ENCODE assay signal across 8 cellular contexts in the genomic region with DNA sequence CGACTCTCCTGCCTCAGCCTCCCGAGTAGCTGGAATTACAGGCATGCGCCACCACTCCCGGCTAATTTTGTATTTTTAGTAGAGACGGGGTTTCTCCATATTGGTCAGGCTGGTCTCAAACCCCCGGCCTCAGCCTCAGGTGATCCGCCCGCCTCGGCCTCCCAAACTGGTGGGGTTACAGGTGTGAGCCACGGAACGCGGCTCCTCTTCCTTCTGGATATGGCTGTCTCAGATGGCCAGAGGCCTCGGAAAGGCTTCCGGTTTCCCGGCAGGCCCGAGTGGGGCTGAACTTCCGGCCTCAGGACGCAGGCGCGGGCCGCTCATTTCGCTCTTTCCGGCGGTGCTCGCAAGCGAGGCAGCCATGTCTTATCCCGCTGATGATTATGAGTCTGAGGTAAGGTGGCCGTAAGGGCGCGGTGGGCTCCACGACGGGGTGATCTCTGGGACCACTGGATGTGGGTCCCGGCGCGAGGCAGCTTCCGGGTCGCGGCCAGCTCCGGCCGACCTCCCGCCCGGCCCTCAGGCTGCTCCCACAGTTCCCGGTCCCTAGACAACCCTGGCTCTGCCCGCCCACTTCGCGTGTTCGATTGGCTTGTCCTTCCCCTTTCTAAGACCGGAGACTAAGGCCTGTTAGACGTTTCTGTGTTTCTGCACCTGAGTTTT. TPM values are rescaled to one million over a fixed set of nuclear protein-coding genes. Genes with fewer than 3 reads are reported as not detected.
DNase-seq lines count a peak whose midpoint lies in the region; ATAC-seq and TF ChIP-seq lines count a peak whose summit lies in the region.

TSS of gene EIF3L (plus strand) at position 331 of the 663 bp plus-strand sequence. CDS start at position 362, 31 bp downstream.

- peaks cover 22% of the 10 kb centered on the region for H4K20me1 ChIP-seq in DND-41 (ENCODE audit: insufficient read depth, low read length)
- H4K20me1 ChIP-seq in GM23338 (replicated peaks; ENCODE audit: insufficient read depth) = peaks cover 37% of the 10 kb centered on the region
- H4K20me1 ChIP-seq in neural progenitor cell (ENCODE audit: low read depth) = peaks cover 34% of the 10 kb centered on the region

- TF ChIP-seq CTCF in DND-41 (IDR thresholded peaks at IDR 0.05; ENCODE audit: borderline replicate concordance, extremely low read depth, low read length, poor library complexity, severe bottlenecking) (no peak), GM23338 (conservative IDR thresholded peaks at IDR 0.05; ENCODE audit: low read depth in 2 of 2) (no peak), foreskin keratinocyte (conservative IDR thresholded peaks at IDR 0.05) (no peak), neural progenitor cell (IDR thresholded peaks at IDR 0.05) (no peak)

- H3K27ac Mint-ChIP-seq in GM23338 (peak within 1 kb of the TSS; percentile 99), neural progenitor cell (peak within 1 kb of the TSS; percentile 90)

- H3K27ac ChIP-seq in DND-41 (ENCODE audit: low read length) = peak within 1 kb of the TSS; percentile 87
- H3K27ac ChIP-seq in GM23338 (ENCODE audit: low read depth) = peak within 1 kb of the TSS; percentile 99
- H3K27ac ChIP-seq in SJSA1 = peak within 1 kb of the TSS; percentile 67
- peak within 1 kb of the TSS; percentile 85 for H3K27ac ChIP-seq in foreskin keratinocyte
- peak within 1 kb of the TSS; percentile 46 for H3K27ac ChIP-seq in neural progenitor cell
- H3K27ac ChIP-seq in stomach smooth muscle (ENCODE audit: low read length) = peak within 1 kb of the TSS; percentile 82

- H3K9me3 Mint-ChIP-seq in GM23338 (peaks cover 15% of the 10 kb centered on the region), neural progenitor cell (peaks cover 10% of the 10 kb centered on the region)

- H3K4me2 ChIP-seq in DND-41 (ENCODE audit: insufficient read depth, low read length) (peak within 1 kb of the TSS; percentile 99), GM23338 (peak within 1 kb of the TSS; percentile 95), neural progenitor cell (peak within 1 kb of the TSS; percentile 81)

- H3K79me2 ChIP-seq in DND-41 (ENCODE audit: insufficient read depth, low read length) = peaks cover 68% of the 10 kb centered on the region
- H3K79me2 ChIP-seq in GM23338 (replicated peaks; ENCODE audit: insufficient read depth) = peaks cover 67% of the 10 kb centered on the region
- peaks cover 65% of the 10 kb centered on the region for H3K79me2 ChIP-seq in neural progenitor cell (ENCODE audit: low read depth)

- peaks cover 55% of the 10 kb centered on the region for H3K36me3 Mint-ChIP-seq in GM23338 (ENCODE audit: low read depth)
- H3K36me3 Mint-ChIP-seq in neural progenitor cell = peaks cover 26% of the 10 kb centered on the region

- H3K36me3 ChIP-seq in DND-41 (ENCODE audit: insufficient read depth, low read length) = peaks cover 43% of the 10 kb centered on the region
- peaks cover 38% of the 10 kb centered on the region for H3K36me3 ChIP-seq in GM23338 (ENCODE audit: insufficient read depth)
- H3K36me3 ChIP-seq in SJSA1 = peaks cover 50% of the 10 kb centered on the region
- H3K36me3 ChIP-seq in neural progenitor cell = peaks cover 16% of the 10 kb centered on the region
- peaks cover 17 to 18% of the 10 kb centered on the region in 2 donors for H3K36me3 ChIP-seq in stomach smooth muscle (ENCODE audit: control insufficient read depth in 2 of 2, insufficient read depth in 2 of 2, low read length in 2 of 2)

- DNase-seq in DND-41 (peak; percentile 92), GM23338 (ENCODE audit: low spot score) (peak; percentile 95), M059J (ENCODE audit: low read depth) (peak; percentile 81), SJSA1 (ENCODE audit: low read depth in 1 of 2, low spot score in 2 of 2) (peak; percentile 81 to 88), foreskin keratinocyte (peak; percentile 71 to 84), neural progenitor cell (ENCODE audit: low spot score) (peak; percentile 90)
- peak; percentile 65 to 83 (median 78) for DNase-seq in activated naive CD4-positive, alpha-beta T cell (lab: John Stamatoyannopoulos, UW)

- H3K27me3 Mint-ChIP-seq in GM23338 (ENCODE audit: insufficient read depth, low read depth, poor library complexity) = peaks cover 7% of the 10 kb centered on the region
- H3K27me3 Mint-ChIP-seq in neural progenitor cell (ENCODE audit: insufficient read depth, low read depth) = peaks cover 2% of the 10 kb centered on the region

- H3K4me1 ChIP-seq in DND-41 (ENCODE audit: insufficient read depth, low read length) = peaks cover 48% of the 10 kb centered on the region
- H3K4me1 ChIP-seq in GM23338 (ENCODE audit: insufficient read depth) = peaks cover 8% of the 10 kb centered on the region
- H3K4me1 ChIP-seq in SJSA1 (replicated peaks) = peaks cover 15% of the 10 kb centered on the region
- H3K4me1 ChIP-seq in foreskin keratinocyte = peaks cover 8% of the 10 kb centered on the region
- H3K4me1 ChIP-seq in neural progenitor cell = peaks cover 11% of the 10 kb centered on the region
- peaks cover 26% of the 10 kb centered on the region for H3K4me1 ChIP-seq in stomach smooth muscle (ENCODE audit: control insufficient read depth, insufficient read depth, low read length)

- H3K9me3 ChIP-seq in DND-41 (ENCODE audit: insufficient read depth, low read length, severe bottlenecking) (peaks cover 6% of the 10 kb centered on the region), SJSA1 (replicated peaks) (0 out of 2 replicates have a peak, but pooled peaks cover 8% of the 10 kb centered on the region), neural progenitor cell (ENCODE audit: low read depth) (no peaks in the 10 kb centered on the region), stomach smooth muscle (ENCODE audit: control insufficient read depth in 2 of 2, low read length in 2 of 2) (no peaks in the 10 kb centered on the region)

- ATAC-seq in DND-41 (ENCODE audit: insufficient read depth, low read depth) (peak; percentile 80), GM23338 (peak; percentile 88), foreskin keratinocyte (peak; percentile 77)

- H3F3A ChIP-seq in GM23338 (replicated peaks; ENCODE audit: low read depth) = peaks cover 45% of the 10 kb centered on the region
- peaks cover 41% of the 10 kb centered on the region for H3F3A ChIP-seq in neural progenitor cell (ENCODE audit: low read depth)

- H3K4me3 ChIP-seq in DND-41 (ENCODE audit: low read depth in 1 of 2, low read length in 2 of 2) = peak within 1 kb of the TSS; percentile 97 to 98
- H3K4me3 ChIP-seq in GM23338 = peak within 1 kb of the TSS; percentile 98
- peak within 1 kb of the TSS; percentile 90 for H3K4me3 ChIP-seq in SJSA1
- peak within 1 kb of the TSS; percentile 64 for H3K4me3 ChIP-seq in neural progenitor cell
- peak within 1 kb of the TSS; percentile 99 for H3K4me3 ChIP-seq in stomach smooth muscle (ENCODE audit: low read length in 2 of 2)

- H3K4me1 Mint-ChIP-seq in GM23338 (peaks cover 11% of the 10 kb centered on the region), neural progenitor cell (peaks cover 28% of the 10 kb centered on the region)

- H3K9me2 ChIP-seq in GM23338 (ENCODE audit: insufficient read depth) = no peaks in the 10 kb centered on the region

- H3K9ac ChIP-seq in DND-41 (ENCODE audit: low read depth, low read length) (peak within 1 kb of the TSS; percentile 88), neural progenitor cell (peak within 1 kb of the TSS; percentile 71), stomach smooth muscle (ENCODE audit: low read length in 2 of 2) (peak within 1 kb of the TSS; percentile 89 to 97)

- peak within 1 kb of the TSS; percentile 97 for H3K4me3 Mint-ChIP-seq in GM23338
- peak within 1 kb of the TSS; percentile 95 for H3K4me3 Mint-ChIP-seq in neural progenitor cell

- H2AFZ ChIP-seq in DND-41 (ENCODE audit: low read depth, low read length) = peak within 1 kb of the TSS; percentile 92
- H2AFZ ChIP-seq in GM23338 = peak within 1 kb of the TSS; percentile 69; the same call in 1 of the 2 replicates
- H2AFZ ChIP-seq in neural progenitor cell (replicated peaks) = peak within 1 kb of the TSS; percentile 59

- H3K27me3 ChIP-seq in DND-41 (ENCODE audit: insufficient read depth, low read length, poor library complexity) (no peaks in the 10 kb centered on the region), GM23338 (ENCODE audit: insufficient read depth) (no peaks in the 10 kb centered on the region), SJSA1 (replicated peaks) (no peaks in the 10 kb centered on the region), foreskin keratinocyte (no peaks in the 10 kb centered on the region), neural progenitor cell (no peaks in the 10 kb centered on the region), stomach smooth muscle (ENCODE audit: control insufficient read depth in 1 of 2, insufficient read depth in 2 of 2, low read length in 2 of 2) (no peaks in the 10 kb centered on the region)

RNA-seq across cellular contexts. Expression of gene EIF3L, which starts in this region (rescaled TPM):
- 420 and 459 TPM in 2 replicates for total RNA-seq in GM23338 (2014; rRNA removed; shearing (Covaris generic))
- polyA plus RNA-seq in GM23338 (2016; fragmentation: Nextera tagmentation; extraction: Ambion mirVana) (430 and 466 TPM in 2 replicates), foreskin keratinocyte (386 and 396 TPM in 2 replicates)
- 136 and 156 TPM in 2 replicates for total RNA-seq in M059J (2014; rRNA removed; shearing (Covaris generic))
- 204 and 252 TPM in 2 replicates for total RNA-seq in SJSA1 (2014; rRNA removed; shearing (Covaris generic))
- total RNA-seq in foreskin keratinocyte (346 and 417 TPM in 2 replicates), neural progenitor cell (ENCODE audit: low replicate concordance) (904 and 971 TPM in 2 replicates)

Comparison
In these comparisons a context has a peak if more than half of its experiments do, and no peak if none do; other contexts are left out.
1. Peak in every context shown above with its lines: DNase-seq, ATAC-seq, H3K4me3 ChIP-seq and H3K27ac ChIP-seq.
2. H3K27ac ChIP-seq: peak in every context shown above with its lines; median percentile 99 in GM23338; 87 in DND-41; 85 in foreskin keratinocyte; 82 in stomach smooth muscle; 67 in SJSA1; 46 in neural progenitor cell.